ENCODE assay signal across 20 cellular contexts in genomic region chr19:1970806-1971502, GRCh38.
"Had no signal": no experiment of that assay in that cellular context is flagged by ENCODE, and none has a peak within 500 bp of the region (broad histone marks: within the 10 kb centered on the region; RNA-seq: fewer than 3 reads in every experiment).

No MANE protein-coding gene starts in this region.

- H3K4me1 ChIP-seq: breast epithelium, heart left ventricle, tibial artery had no signal

- H3K4me3 ChIP-seq: breast epithelium, gastroesophageal sphincter, heart left ventricle, tibial artery had no signal

- H3K9me3 ChIP-seq: breast epithelium, gastroesophageal sphincter, heart left ventricle, tibial artery had no signal

- H3K9me3 Mint-ChIP-seq: activated naive CD8-positive, alpha-beta T cell treated with anti-CD3 and anti-CD28 coated beads, Interleukin-2, amount 10 ng/mL, durations not matched to agents 7 days and 5 days; activated T-cell treated with anti-CD3 and anti-CD28 coated beads, Interleukin-2, amount 50 U/mL, for 4 hours; activated T-helper 2 cell treated with anti-CD3 and anti-CD28 coated beads, Interferon-gamma antibody, Interleukin-2, Interleukin-4, amounts not matched to agents 10 μg/mL and 5 μg/mL and 100 μg/mL, durations not matched to agents 14 hours and 24 hours and 36 hours; central memory CD8-positive, alpha-beta T cell; memory B cell; WTC11 had no signal

- H3K27ac Mint-ChIP-seq: activated naive CD8-positive, alpha-beta T cell treated with anti-CD3 and anti-CD28 coated beads, Interleukin-2, amount 10 ng/mL, durations not matched to agents 7 days and 5 days; activated T-helper 2 cell treated with anti-CD3 and anti-CD28 coated beads, Interferon-gamma antibody, Interleukin-2, Interleukin-4, amounts not matched to agents 10 μg/mL and 5 μg/mL and 100 μg/mL, durations not matched to agents 14 hours and 24 hours and 36 hours; memory B cell; progenitor cell of endocrine pancreas; WTC11 had no signal

- H3K27me3 ChIP-seq: breast epithelium, gastroesophageal sphincter, heart left ventricle, tibial artery had no signal

- H3K36me3 ChIP-seq: breast epithelium had no signal

- H3K4me1 Mint-ChIP-seq: WTC11 had no signal

- DNase-seq: activated CD8-positive, alpha-beta memory T cell treated with anti-CD3 and anti-CD28 coated beads, Interleukin-2, amount 50 U/mL, for 48 hours; activated naive CD4-positive, alpha-beta T cell; activated naive CD8-positive, alpha-beta T cell treated with anti-CD3 and anti-CD28 coated beads, Interleukin-2, amount 10 ng/mL, durations not matched to agents 7 days and 5 days; activated T-cell treated with anti-CD3 and anti-CD28 coated beads, Interleukin-2, amount 50 U/mL, for 4 hours; amniotic stem cell; heart left ventricle; left cardiac atrium; retina; stimulated activated CD4-positive, alpha-beta T cell treated with anti-CD3 and anti-CD28 coated beads, Interleukin-4, amount 100 ng/mL, for 4 hours; stimulated activated naive CD8-positive, alpha-beta T cell treated with anti-CD3 and anti-CD28 coated beads, Interleukin-15, Interleukin-2, amounts not matched to agents 100 U/mL and 50 U/mL, for 24 hours; T-helper 1 cell; T-helper 9 cell; tibial artery had no signal

- H3K27me3 Mint-ChIP-seq: activated naive CD8-positive, alpha-beta T cell treated with anti-CD3 and anti-CD28 coated beads, Interleukin-2, amount 10 ng/mL, durations not matched to agents 7 days and 5 days; central memory CD8-positive, alpha-beta T cell; memory B cell; progenitor cell of endocrine pancreas had no signal

- H3K27ac ChIP-seq: breast epithelium, gastroesophageal sphincter, heart left ventricle, tibial artery had no signal

- ATAC-seq: activated T-cell treated with anti-CD3 and anti-CD28 coated beads, Interleukin-2, amount 50 U/mL, for 4 hours; gastroesophageal sphincter; heart left ventricle; left cardiac atrium; stimulated activated naive CD8-positive, alpha-beta T cell treated with anti-CD3 and anti-CD28 coated beads, Interleukin-15, Interleukin-2, amounts not matched to agents 100 U/mL and 50 U/mL, for 24 hours; WTC11 had no signal

- H3K4me3 Mint-ChIP-seq: activated naive CD8-positive, alpha-beta T cell treated with anti-CD3 and anti-CD28 coated beads, Interleukin-2, amount 10 ng/mL, durations not matched to agents 7 days and 5 days; activated T-cell treated with anti-CD3 and anti-CD28 coated beads, Interleukin-2, amount 50 U/mL, for 4 hours; central memory CD8-positive, alpha-beta T cell; memory B cell; WTC11 had no signal
